ENCODE assay signal across 1 cellular context in the genomic region with DNA sequence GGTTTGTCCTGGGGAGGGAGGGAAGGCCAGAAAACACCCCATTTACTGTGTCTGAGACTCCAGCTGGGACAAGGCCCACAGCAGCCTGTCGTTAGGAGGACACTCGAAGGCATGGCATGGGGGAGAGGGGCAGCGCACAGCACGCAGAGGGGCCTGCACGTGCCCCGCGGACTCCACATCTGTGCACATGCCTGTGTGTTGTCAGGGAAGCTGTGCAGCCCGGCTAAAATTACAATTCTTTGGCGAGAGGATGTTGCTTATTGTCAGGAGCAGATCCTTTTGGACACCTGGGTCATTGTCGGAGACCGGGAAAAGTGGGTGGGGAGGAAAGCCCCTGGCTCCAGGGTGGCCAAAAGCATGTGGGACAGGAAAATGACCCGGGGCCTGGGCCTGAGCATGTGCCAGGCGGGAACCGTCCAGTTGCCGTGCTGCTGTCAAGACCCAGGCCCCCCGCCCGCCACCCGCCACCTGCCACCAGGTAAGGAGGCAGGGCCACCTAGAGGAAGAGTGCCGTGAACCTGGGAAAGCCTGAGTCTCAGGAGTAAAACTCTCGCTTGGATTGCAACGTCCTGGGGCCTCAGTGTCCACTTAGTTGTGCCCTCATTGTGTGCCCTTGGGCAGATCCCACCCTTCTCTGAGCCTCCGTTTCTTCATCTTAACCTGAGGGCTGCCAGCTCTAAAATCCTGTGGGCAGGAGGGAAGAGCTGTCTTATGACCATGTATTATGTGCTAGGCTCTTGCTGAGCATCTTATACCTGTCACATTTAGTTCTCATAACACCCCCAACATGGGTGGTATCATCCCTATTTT.
A peak's percentile ranks its signal among the peaks of the same experiment; 100 is the strongest.
TF ChIP-seq lines count a peak whose summit lies in the region.

No MANE protein-coding gene starts in this region.

TF ChIP-seq in A549, 52 proteins besides CTCF, POLR2A, EP300 and RAD21 (continued from another document):
- TF ChIP-seq USF2 (IDR thresholded peaks at IDR 0.05) (no peak), HDAC2 (IDR thresholded peaks at IDR 0.05) (peak; percentile 84; the same call in 1 of the 2 replicates), NR3C1 (IDR thresholded peaks at IDR 0.05) (no peak), JUNB (IDR thresholded peaks at IDR 0.05) (no peak), NPAS2 (CRISPR knock-in tag; IDR thresholded peaks at IDR 0.05; ENCODE audit: borderline replicate concordance) (no peak), ZSCAN20 (CRISPR knock-in tag; IDR thresholded peaks at IDR 0.05) (no peak), EHF (CRISPR knock-in tag; IDR thresholded peaks at IDR 0.05) (0 out of 2 replicates have a peak, but pooled peaks have one; percentile 25), CHD4 (IDR thresholded peaks at IDR 0.05; ENCODE audit: borderline replicate concordance) (peak; percentile 74; the same call in 1 of the 2 replicates), ATOH8 (CRISPR knock-in tag; IDR thresholded peaks at IDR 0.05; ENCODE audit: low read depth) (no peak; the same call in 1 of the 2 replicates), BHLHE40 (IDR thresholded peaks at IDR 0.05; ENCODE audit: low read depth, low read length) (no peak), GATA3 (IDR thresholded peaks at IDR 0.05; ENCODE audit: borderline replicate concordance) (no peak), SMC3 (IDR thresholded peaks at IDR 0.05) (no peak), CBX2 (IDR thresholded peaks at IDR 0.05; ENCODE audit: borderline replicate concordance, low read depth) (no peak), CHD2 (IDR thresholded peaks at IDR 0.05; ENCODE audit: low read length, partially characterized antibody) (no peak), HOXB5 (CRISPR knock-in tag; IDR thresholded peaks at IDR 0.05) (no peak; the same call in 1 of the 2 replicates), RFX5 (IDR thresholded peaks at IDR 0.05) (no peak), MAZ (IDR thresholded peaks at IDR 0.05; ENCODE audit: borderline replicate concordance, low read depth, low read length) (no peak), FOSB (CRISPR knock-in tag; IDR thresholded peaks at IDR 0.05) (0 out of 2 replicates have a peak, but pooled peaks have one; percentile 11), PBX3 (IDR thresholded peaks at IDR 0.05) (no peak), KDM1A (IDR thresholded peaks at IDR 0.05; ENCODE audit: low read depth) (no peak; the same call in 1 of the 2 replicates), ZFP36 (IDR thresholded peaks at IDR 0.05; ENCODE audit: borderline replicate concordance, partially characterized antibody) (no peak)
- TF ChIP-seq, protein P1, sequence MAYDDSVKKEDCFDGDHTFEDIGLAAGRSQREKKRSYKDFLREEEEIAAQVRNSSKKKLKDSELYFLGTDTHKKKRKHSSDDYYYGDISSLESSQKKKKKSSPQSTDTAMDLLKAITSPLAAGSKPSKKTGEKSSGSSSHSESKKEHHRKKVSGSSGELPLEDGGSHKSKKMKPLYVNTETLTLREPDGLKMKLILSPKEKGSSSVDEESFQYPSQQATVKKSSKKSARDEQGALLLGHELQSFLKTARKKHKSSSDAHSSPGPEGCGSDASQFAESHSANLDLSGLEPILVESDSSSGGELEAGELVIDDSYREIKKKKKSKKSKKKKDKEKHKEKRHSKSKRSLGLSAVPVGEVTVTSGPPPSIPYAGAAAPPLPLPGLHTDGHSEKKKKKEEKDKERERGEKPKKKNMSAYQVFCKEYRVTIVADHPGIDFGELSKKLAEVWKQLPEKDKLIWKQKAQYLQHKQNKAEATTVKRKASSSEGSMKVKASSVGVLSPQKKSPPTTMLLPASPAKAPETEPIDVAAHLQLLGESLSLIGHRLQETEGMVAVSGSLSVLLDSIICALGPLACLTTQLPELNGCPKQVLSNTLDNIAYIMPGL (CRISPR knock-in tag; IDR thresholded peaks at IDR 0.05; ENCODE audit: borderline replicate concordance): no peak
